In the genomic region with DNA sequence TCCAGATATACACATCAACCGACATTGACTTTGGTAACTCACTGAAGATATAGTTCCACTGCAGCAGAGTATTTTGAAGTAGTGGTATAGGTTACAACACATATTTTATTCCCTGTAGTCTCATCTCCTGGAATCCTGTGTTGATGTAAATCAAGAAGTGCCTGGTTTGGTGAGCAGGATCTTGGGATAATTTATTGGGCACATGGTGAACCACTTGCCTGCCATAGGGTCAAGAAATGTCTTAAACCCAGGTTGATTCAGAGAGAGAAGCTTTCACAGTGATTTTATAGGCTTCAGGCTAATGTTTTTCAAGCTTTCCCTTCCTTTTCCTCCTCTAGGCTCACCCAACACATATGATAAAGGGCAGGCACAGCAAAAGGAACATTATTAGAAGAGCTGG, we compare ENCODE assay signal across 8 cellular contexts. TPM values are rescaled to one million over a fixed set of nuclear protein-coding genes. Genes with fewer than 3 reads are reported as not detected.
"Had no signal": no experiment of that assay in that cellular context is flagged by ENCODE, and none has a peak within 500 bp of the region (broad histone marks: within the 10 kb centered on the region; RNA-seq: fewer than 3 reads in every experiment).

No MANE protein-coding gene starts in this region.

- ATAC-seq: GM23338, HepG2 had no signal

- H3K27ac Mint-ChIP-seq: GM23338, H9, IgD-negative memory B cell had no signal

- DNase-seq: H9, HCEC 1CT, KBM-7 had no signal

- H3K4me3 Mint-ChIP-seq: GM23338, H9, IgD-negative memory B cell had no signal

- H3K27ac ChIP-seq: HL-60 had no signal

- H3K4me3 ChIP-seq: GM23338 had no signal

- H3K27me3 Mint-ChIP-seq: IgD-negative memory B cell had no signal

- H3K9me3 Mint-ChIP-seq: GM23338, H9 had no signal

- H3K36me3 Mint-ChIP-seq: IgD-negative memory B cell had no signal

- H3K4me1 Mint-ChIP-seq: GM23338, H9, IgD-negative memory B cell had no signal

RNA-seq across cellular contexts. Expression of a gene that starts 24.6 kb away (rescaled TPM):
- total RNA-seq: H1, HepG2 had no signal
